8 cellular contexts compared by ENCODE assay signal in the genomic region with DNA sequence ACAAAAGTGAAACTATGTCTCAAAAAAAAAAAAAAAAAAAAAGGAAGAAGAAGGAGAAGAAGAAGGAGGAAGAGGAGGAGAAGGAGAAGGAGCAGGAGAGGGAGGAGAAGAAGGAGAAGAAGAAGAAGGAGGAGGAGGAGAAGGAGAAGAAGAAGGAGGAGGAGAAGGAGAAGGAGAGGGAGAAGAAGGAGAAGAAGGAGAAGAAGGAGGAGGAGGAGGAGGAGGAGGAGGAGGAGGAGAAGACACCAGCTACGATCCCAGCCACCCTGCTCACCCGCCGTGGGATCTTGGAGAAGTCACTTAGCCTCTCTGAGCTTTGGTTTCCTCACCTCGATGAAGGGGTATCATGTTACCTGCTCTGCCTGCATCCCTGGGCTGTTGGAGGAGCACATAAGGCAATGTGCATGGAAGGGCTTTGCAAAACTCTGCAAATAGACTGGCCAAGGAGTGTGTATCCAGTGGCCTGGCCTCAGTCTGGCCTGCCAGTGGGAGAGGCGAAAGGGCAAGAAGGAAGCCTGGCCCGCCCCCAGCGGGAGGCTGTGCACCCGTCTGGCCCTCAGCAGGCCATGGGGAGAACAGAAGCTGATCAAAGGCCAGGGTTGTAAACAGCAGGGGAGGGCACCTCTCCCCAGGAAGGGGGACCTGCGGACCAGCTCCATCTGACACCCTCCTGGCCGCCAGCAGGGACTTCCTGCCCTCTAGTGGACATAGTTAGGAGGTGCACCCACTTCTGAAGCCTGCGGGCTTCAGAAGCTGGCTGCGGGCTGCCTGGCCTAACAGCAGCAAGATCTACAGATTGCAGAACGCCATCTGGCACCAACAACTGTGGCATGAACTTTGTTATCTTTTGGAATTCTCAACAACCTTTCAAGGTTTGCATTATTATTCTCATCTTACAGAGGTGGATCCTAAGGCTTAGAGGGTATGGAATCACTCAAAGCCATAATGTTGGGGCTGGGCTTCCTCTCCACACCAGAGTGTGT. TPM values are rescaled to one million over a fixed set of nuclear protein-coding genes. Genes with fewer than 3 reads are reported as not detected.
A peak's percentile ranks its signal among the peaks of the same experiment; 100 is the strongest.
DNase-seq lines count a peak whose midpoint lies in the region; ATAC-seq, FAIRE-seq and TF ChIP-seq lines count a peak whose summit lies in the region.

No MANE protein-coding gene starts in this region.

- peak; percentile 92 to 93 for TF ChIP-seq RAD21 in A549 (conservative IDR thresholded peaks at IDR 0.05 in 1 of 2, IDR thresholded peaks at IDR 0.05 in 1 of 2)

- peak; percentile 92 for TF ChIP-seq CTCF in A549 (IDR thresholded peaks at IDR 0.05)

- ATAC-seq in A549, result peak; percentile 75 to 89
- peak; percentile 66 for ATAC-seq in GM18907 (IDR thresholded peaks at IDR 0.05; ENCODE audit: unreplicated experiment)
- peak; percentile 87 for ATAC-seq in aorta (ENCODE audit: low FRiP score)

- H3K4ac ChIP-seq in trophoblast cell (ENCODE audit: low read depth, low read length), result no peak overlapping the region

- H2BK12ac ChIP-seq in trophoblast cell (ENCODE audit: low read length), result no peak overlapping the region

- FAIRE-seq in A549 (lab: Jason Lieb, UNC), result no peak

- H3K4me1 ChIP-seq in A549, result no peaks in the 10 kb centered on the region
- no peaks in the 10 kb centered on the region for H3K4me1 ChIP-seq in SJSA1 (replicated peaks)
- H3K4me1 ChIP-seq in trophoblast cell (ENCODE audit: control insufficient read depth in 1 of 2, insufficient read depth in 2 of 2, low read length in 2 of 2), result peaks cover 0 to 2% of the 10 kb centered on the region in 2 experiments
- no peaks in the 10 kb centered on the region for H3K4me1 ChIP-seq in aorta (ENCODE audit: control insufficient read depth in 1 of 2, insufficient read depth in 2 of 2, low read length in 2 of 2)

- H3K79me2 ChIP-seq in trophoblast cell (ENCODE audit: control insufficient read depth, insufficient read depth, low read length, poor library complexity), result no peaks in the 10 kb centered on the region

- no peak overlapping the region for H4K12ac ChIP-seq in trophoblast cell (ENCODE audit: low read depth, low read length)

- no peak overlapping the region for H4K8ac ChIP-seq in trophoblast cell (ENCODE audit: low read depth, low read length)

- TF ChIP-seq EP300 in A549 (IDR thresholded peaks at IDR 0.05), result no peak

- H3K27ac ChIP-seq in A549 (no peak overlapping the region), SJSA1 (no peak overlapping the region), trophoblast cell (ENCODE audit: low read depth, low read length) (no peak overlapping the region), aorta (ENCODE audit: low read depth in 1 of 2, low read length in 2 of 2) (no peak overlapping the region)

- WGBS in A549 (ENCODE audit: missing lambda C conversion rate), result 31% methylated on average over 12 of the region's 13 CpGs
- WGBS in trophoblast cell (ENCODE audit: extremely low coverage, insufficient coverage, insufficient read length), result no CpG with 5 or more reads among the region's 13 CpGs
- 38% methylated on average over 13 of the region's 13 CpGs for WGBS in aorta, 2 donors

- H3K4me2 ChIP-seq in A549 (peak overlapping the region; percentile 22; the same call in 1 of the 3 replicates), trophoblast cell (ENCODE audit: low read length) (no peak overlapping the region)

- H2BK120ac ChIP-seq in trophoblast cell (ENCODE audit: insufficient read depth, low read length, poor library complexity), result no peak overlapping the region

- H3K79me1 ChIP-seq in trophoblast cell (ENCODE audit: low read length), result peaks cover 2% of the 10 kb centered on the region

- no peak overlapping the region for H2BK5ac ChIP-seq in trophoblast cell (ENCODE audit: low read depth, low read length, poor library complexity)

- H3K27me3 ChIP-seq in SJSA1 (replicated peaks), result peaks cover 37% of the 10 kb centered on the region
- H3K27me3 ChIP-seq in trophoblast cell (ENCODE audit: insufficient read depth, low read length), result no peaks in the 10 kb centered on the region
- H3K27me3 ChIP-seq in aorta (ENCODE audit: control insufficient read depth in 1 of 2, insufficient read depth in 2 of 2, low read length in 1 of 2), result peaks cover 0 to 2% of the 10 kb centered on the region in 2 donors

- intact Hi-C loops in aorta (cut with DNase I), result loop anchor here (1.0 to 5.0 kb wide), 6 partner anchors 48 to 150 kb away; no protein-coding TSS in a partner anchor

- H3K9me3 ChIP-seq in A549 (no peaks in the 10 kb centered on the region), SJSA1 (replicated peaks) (no peaks in the 10 kb centered on the region), trophoblast cell (ENCODE audit: insufficient read depth, low read depth, low read length) (no peaks in the 10 kb centered on the region), aorta (ENCODE audit: control insufficient read depth, low read length) (no peaks in the 10 kb centered on the region)

- no peak overlapping the region for H2AFZ ChIP-seq in trophoblast cell (ENCODE audit: insufficient read depth, low read length, poor library complexity)

- H3K36me3 ChIP-seq in SJSA1 (no peaks in the 10 kb centered on the region), trophoblast cell (ENCODE audit: control insufficient read depth in 1 of 2, insufficient read depth in 2 of 2, low read length in 2 of 2) (no peaks in the 10 kb centered on the region), aorta (ENCODE audit: control insufficient read depth in 1 of 2, insufficient read depth in 2 of 2, low read length in 1 of 2) (no peaks in the 10 kb centered on the region)

- H2AK5ac ChIP-seq in trophoblast cell (ENCODE audit: low read length), result no peak overlapping the region

- no peak overlapping the region for H3K14ac ChIP-seq in trophoblast cell (ENCODE audit: low read length)

- peak; percentile 75 to 94 for DNase-seq in A549 (ENCODE audit: low read depth in 1 of 2, low spot score in 1 of 2)
- DNase-seq in NCI-H1048 (lab: John Stamatoyannopoulos, UW), result peak; percentile 45
- DNase-seq in SJSA1 (ENCODE audit: low read depth in 1 of 2, low spot score in 2 of 2), result peak; percentile 59 to 62
- peak; percentile 84 for DNase-seq in activated effector memory CD4-positive, alpha-beta T cell treated with anti-CD3 and anti-CD28 coated beads, Interleukin-2, amount 50 U/mL, for 16 hours
- DNase-seq in germinal center (ENCODE audit: low spot score), result peak; percentile 91
- peak; percentile 85 to 94 for DNase-seq in trophoblast cell
- DNase-seq in aorta, result peak; percentile 66 to 82

- POLR2A ChIA-PET in A549 (lab: Yijun Ruan, JAX), result interaction anchor here (0.7 to 1.1 kb wide), 2 partner anchors 39 to 212 kb away, joined by 3 to 6 read pairs; no protein-coding TSS in a partner anchor

- no peak overlapping the region for H3K18ac ChIP-seq in trophoblast cell (ENCODE audit: low read length)

- H3K9ac ChIP-seq in trophoblast cell (ENCODE audit: low read length), result no peak overlapping the region

- H3K4me3 ChIP-seq in A549 (no peak overlapping the region), SJSA1 (no peak overlapping the region), trophoblast cell (ENCODE audit: low read depth, low read length) (no peak overlapping the region), aorta (ENCODE audit: low read length in 2 of 2) (no peak overlapping the region)

- H3K23ac ChIP-seq in trophoblast cell (ENCODE audit: low read length), result no peak overlapping the region

- CTCF ChIA-PET in A549 (lab: Yijun Ruan, JAX), result interaction anchor here (0.6 to 26.5 kb wide), 65 partner anchors 9 to 496 kb away, joined by 3 to 560 read pairs (median 5); a partner anchor contains a TSS

- no peak for TF ChIP-seq POLR2A in A549 (IDR thresholded peaks at IDR 0.05; ENCODE audit: low read length)

- H4K91ac ChIP-seq in trophoblast cell (ENCODE audit: low read depth, low read length), result no peak overlapping the region

TF ChIP-seq in A549, 52 proteins besides CTCF, POLR2A, EP300 and RAD21 (continues in another document):
- TF ChIP-seq HOXB13 (CRISPR knock-in tag; IDR thresholded peaks at IDR 0.05; ENCODE audit: low read depth) (no peak), MAZ (IDR thresholded peaks at IDR 0.05; ENCODE audit: borderline replicate concordance, low read depth, low read length) (0 out of 2 replicates have a peak, but pooled peaks have one; percentile 7), SMC3 (IDR thresholded peaks at IDR 0.05) (peak; percentile 85), NPAS2 (CRISPR knock-in tag; IDR thresholded peaks at IDR 0.05; ENCODE audit: borderline replicate concordance) (no peak)
- TF ChIP-seq, protein P1, sequence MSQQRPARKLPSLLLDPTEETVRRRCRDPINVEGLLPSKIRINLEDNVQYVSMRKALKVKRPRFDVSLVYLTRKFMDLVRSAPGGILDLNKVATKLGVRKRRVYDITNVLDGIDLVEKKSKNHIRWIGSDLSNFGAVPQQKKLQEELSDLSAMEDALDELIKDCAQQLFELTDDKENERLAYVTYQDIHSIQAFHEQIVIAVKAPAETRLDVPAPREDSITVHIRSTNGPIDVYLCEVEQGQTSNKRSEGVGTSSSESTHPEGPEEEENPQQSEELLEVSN (IDR thresholded peaks at IDR 0.05; ENCODE audit: borderline replicate concordance, low read depth), result no peak

RNA-seq across cellular contexts. Expression of a gene that starts 19.2 kb away (rescaled TPM):
- polyA plus RNA-seq in A549 (2011; rRNA removed) (0.75 and 1.3 TPM in 2 replicates), A549 (2017; fragmentation: RNase III; extraction: RNeasy Plus Mini Kit Qiagen cat#74134 plus additional on column Dnase treatment) (1.4 to 2.3 TPM (median 2.0 TPM) in 3 replicates), aorta (10 to 100 TPM; 14.8 to 19.1 TPM)
- polyA plus RNA-seq in A549 (2012; cell fraction: cytosol; rRNA removed), result 0.85 and 0.95 TPM in 2 replicates
- 2.6 and 2.7 TPM in 2 replicates for polyA plus RNA-seq in A549 (2012; cell fraction: nucleus; rRNA removed)
- polyA minus RNA-seq in A549 (2011; rRNA and poly(A)+ RNA removed), result 2.0 and 3.3 TPM in 2 replicates
- 0.05 TPM in 1 of 2 replicates, not detected in the other for total RNA-seq in SJSA1 (2014; rRNA removed; shearing (Covaris generic))
- polyA plus RNA-seq in trophoblast cell (2013), result 22.8 and 24.6 TPM in 2 replicates
- total RNA-seq in aorta, result 10 to 100 TPM; 47.1 to 80.7 TPM

RNA-seq across cellular contexts. Expression of a gene that starts 29.4 kb away (rescaled TPM):
- polyA plus RNA-seq in A549 (2011; rRNA removed), result 0.09 and 0.16 TPM in 2 replicates
- polyA plus RNA-seq in A549 (2012; cell fraction: cytosol; rRNA removed), result 0.01 TPM in 1 of 2 replicates, not detected in the other
- not detected in 2 replicates for polyA plus RNA-seq in A549 (2012; cell fraction: nucleus; rRNA removed)
- 0.04 TPM in 1 of 3 replicates, not detected in the others for polyA plus RNA-seq in A549 (2017; fragmentation: RNase III; extraction: RNeasy Plus Mini Kit Qiagen cat#74134 plus additional on column Dnase treatment)
- 0.34 and 0.66 TPM in 2 replicates for polyA minus RNA-seq in A549 (2011; rRNA and poly(A)+ RNA removed)
- not detected in 2 replicates for total RNA-seq in SJSA1 (2014; rRNA removed; shearing (Covaris generic))
- polyA plus RNA-seq in trophoblast cell (2013), result 2.8 TPM in 2 replicates
- total RNA-seq in aorta, result under 1 TPM in 1 of 2 donors, not detected in 1; 0.21 TPM
- polyA plus RNA-seq in aorta, result not detected

Comparison
In these comparisons a context has a peak if more than half of its experiments do, and no peak if none do; other contexts are left out.
1. RNA of a gene that starts 19.2 kb away (total RNA-seq): 47.1 to 80.7 TPM in aorta; 0.05 TPM in SJSA1; every median in the first group is over 10 times any median in the second.
2. Peak in every context shown above with its lines, with median percentiles within 50 percentile points of each other: ATAC-seq and DNase-seq.